In the genomic region with DNA sequence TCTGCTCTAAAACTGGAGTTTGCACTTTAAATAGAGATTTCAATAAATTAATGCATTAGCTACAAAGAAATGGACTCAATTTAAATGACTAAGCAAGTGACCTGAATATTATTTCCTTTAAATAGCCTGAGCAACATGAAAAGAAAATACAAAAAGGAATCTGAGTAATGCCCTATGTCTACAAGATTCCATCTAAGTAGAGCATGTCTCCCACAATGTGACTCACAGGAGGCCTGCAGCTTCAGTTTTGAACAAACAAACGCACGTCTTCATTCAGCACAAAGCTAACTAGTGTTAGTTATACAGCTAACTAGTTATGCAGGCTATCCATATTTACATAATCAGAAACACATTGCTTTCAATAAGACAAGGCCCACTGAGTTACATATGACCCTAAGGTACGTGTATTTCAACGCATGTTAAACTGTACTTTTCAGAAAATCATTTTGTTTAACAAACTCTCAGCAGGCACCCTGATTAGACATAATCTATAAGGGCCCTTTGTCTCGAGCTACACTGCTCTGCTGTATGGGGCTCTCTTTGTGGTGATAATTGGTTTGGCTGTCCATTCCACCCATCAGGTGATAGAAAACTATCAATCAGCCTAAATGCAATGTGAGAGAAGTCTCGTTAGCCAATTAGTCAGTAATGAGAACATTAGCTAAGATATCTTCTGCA, we compare ENCODE assay signal across 10 cellular contexts.
A peak's percentile ranks its signal among the peaks of the same experiment; 100 is the strongest.
DNase-seq lines count a peak whose midpoint lies in the region; ATAC-seq and TF ChIP-seq lines count a peak whose summit lies in the region.
"Had no signal": no experiment of that assay in that cellular context is flagged by ENCODE, and none has a peak within 500 bp of the region (broad histone marks: within the 10 kb centered on the region; RNA-seq: fewer than 3 reads in every experiment).

No MANE protein-coding gene starts in this region.

- TF ChIP-seq EP300 in gastroesophageal sphincter (IDR thresholded peaks at IDR 0.05) = no peak

- H3K27me3 Mint-ChIP-seq in activated T-helper 1 cell treated with anti-CD3 and anti-CD28 coated beads, Interleukin-12 subunit alpha, Interleukin-12 subunit beta, Interleukin-2, Interleukin-4 antibody, amounts not matched to agents 30 ng/mL and 10 ng/mL and 1 ng/mL, durations not matched to agents 14 hours and 24 hours and 36 hours (ENCODE audit: insufficient read depth) = peaks cover 11% of the 10 kb centered on the region

- H3K4me3 Mint-ChIP-seq in activated T-helper 1 cell treated with anti-CD3 and anti-CD28 coated beads, Interleukin-12 subunit alpha, Interleukin-12 subunit beta, Interleukin-2, Interleukin-4 antibody, amounts not matched to agents 30 ng/mL and 10 ng/mL and 1 ng/mL, durations not matched to agents 14 hours and 24 hours and 36 hours = no peak overlapping the region
- H3K4me3 Mint-ChIP-seq: CD4-positive, alpha-beta memory T cell; effector memory CD8-positive, alpha-beta T cell had no signal

- ATAC-seq in gastroesophageal sphincter = peak; percentile 48
- ATAC-seq in upper lobe of right lung = peak; percentile 82
- ATAC-seq: effector memory CD8-positive, alpha-beta T cell had no signal

- no peaks in the 10 kb centered on the region for H3K36me3 Mint-ChIP-seq in activated T-helper 1 cell treated with anti-CD3 and anti-CD28 coated beads, Interleukin-12 subunit alpha, Interleukin-12 subunit beta, Interleukin-2, Interleukin-4 antibody, amounts not matched to agents 30 ng/mL and 10 ng/mL and 1 ng/mL, durations not matched to agents 14 hours and 24 hours and 36 hours (ENCODE audit: low read depth)
- H3K36me3 Mint-ChIP-seq: CD4-positive, alpha-beta memory T cell had no signal

- H3K4me3 ChIP-seq in cardiac muscle cell (no peak overlapping the region), left ventricle myocardium inferior (no peak overlapping the region), adipocyte (ENCODE audit: low read length) (no peak overlapping the region), gastroesophageal sphincter (no peak overlapping the region), upper lobe of right lung (no peak overlapping the region)

- H3K27ac Mint-ChIP-seq in activated T-helper 1 cell treated with anti-CD3 and anti-CD28 coated beads, Interleukin-12 subunit alpha, Interleukin-12 subunit beta, Interleukin-2, Interleukin-4 antibody, amounts not matched to agents 30 ng/mL and 10 ng/mL and 1 ng/mL, durations not matched to agents 14 hours and 24 hours and 36 hours = no peak overlapping the region
- H3K27ac Mint-ChIP-seq: effector memory CD8-positive, alpha-beta T cell had no signal

- H3K4me1 ChIP-seq in cardiac muscle cell (ENCODE audit: low read depth) (peaks cover 34% of the 10 kb centered on the region), left ventricle myocardium inferior (no peaks in the 10 kb centered on the region), adipocyte (ENCODE audit: control insufficient read depth, insufficient read depth, low read length) (peaks cover 6% of the 10 kb centered on the region), gastroesophageal sphincter (peaks cover 0 to 4% (median 0%) of the 10 kb centered on the region in 3 donors), upper lobe of right lung (peaks cover 10% of the 10 kb centered on the region)

- no peak overlapping the region for H3K9ac ChIP-seq in adipocyte (ENCODE audit: low read length)

- no peak for TF ChIP-seq POLR2A in gastroesophageal sphincter (IDR thresholded peaks at IDR 0.05)

- DNase-seq in cardiac muscle cell (ENCODE audit: low read depth in 1 of 2, low spot score in 1 of 2) (peak in 1 of 2 donors; percentile 71), left ventricle myocardium inferior (no peak), adipocyte (ENCODE audit: low read depth) (peak; percentile 85), upper lobe of right lung (no peak), DMS79 treated with DMSO at 0.1 percent for 48 hours (lab: John Stamatoyannopoulos, UW) (no peak)
- DNase-seq in activated CD8-positive, alpha-beta memory T cell treated with anti-CD3 and anti-CD28 coated beads, Interleukin-2, amount 50 U/mL, for 48 hours = no peak
- DNase-seq in activated T-helper 1 cell treated with anti-CD3 and anti-CD28 coated beads, Interleukin-12 subunit alpha, Interleukin-12 subunit beta, Interleukin-2, Interleukin-4 antibody, amounts not matched to agents 30 ng/mL and 10 ng/mL and 1 ng/mL, durations not matched to agents 14 hours and 24 hours and 36 hours (ENCODE audit: low spot score) = no peak
- DNase-seq: CD4-positive, alpha-beta memory T cell; effector memory CD8-positive, alpha-beta T cell had no signal

- no peaks in the 10 kb centered on the region for H3K9me3 Mint-ChIP-seq in activated T-helper 1 cell treated with anti-CD3 and anti-CD28 coated beads, Interleukin-12 subunit alpha, Interleukin-12 subunit beta, Interleukin-2, Interleukin-4 antibody, amounts not matched to agents 30 ng/mL and 10 ng/mL and 1 ng/mL, durations not matched to agents 14 hours and 24 hours and 36 hours
- H3K9me3 Mint-ChIP-seq: effector memory CD8-positive, alpha-beta T cell had no signal

- intact Hi-C loops in left ventricle myocardium inferior (cut with micrococcal nuclease) = no loop called here
- intact Hi-C loops in upper lobe of right lung (cut with DNase I) = no loop called here
- intact Hi-C loops in activated T-helper 1 cell treated with anti-CD3 and anti-CD28 coated beads, Interleukin-12 subunit alpha, Interleukin-12 subunit beta, Interleukin-2, Interleukin-4 antibody, amounts not matched to agents 30 ng/mL and 10 ng/mL and 1 ng/mL, durations not matched to agents 14 hours and 24 hours and 36 hours (cut with micrococcal nuclease) = no loop called here

- H3K36me3 ChIP-seq in cardiac muscle cell (no peaks in the 10 kb centered on the region), left ventricle myocardium inferior (no peaks in the 10 kb centered on the region), adipocyte (ENCODE audit: control insufficient read depth, insufficient read depth, low read length, severe bottlenecking) (no peaks in the 10 kb centered on the region), gastroesophageal sphincter (no peaks in the 10 kb centered on the region), upper lobe of right lung (no peaks in the 10 kb centered on the region)

- WGBS in gastroesophageal sphincter (ENCODE audit: low coverage in 1 of 2), 2 donors = 62 to 72% methylated on average over 6 of the region's 6 CpGs

- H3K9me3 ChIP-seq in cardiac muscle cell (ENCODE audit: low read depth) = no peaks in the 10 kb centered on the region
- no peaks in the 10 kb centered on the region for H3K9me3 ChIP-seq in left ventricle myocardium inferior (replicated peaks)
- no peaks in the 10 kb centered on the region for H3K9me3 ChIP-seq in adipocyte (ENCODE audit: control insufficient read depth, low read length)
- H3K9me3 ChIP-seq in gastroesophageal sphincter = no peaks in the 10 kb centered on the region
- H3K9me3 ChIP-seq in upper lobe of right lung = no peaks in the 10 kb centered on the region

- H3K27ac ChIP-seq in cardiac muscle cell = peak overlapping the region; percentile 9
- H3K27ac ChIP-seq in left ventricle myocardium inferior (replicated peaks) = no peak overlapping the region
- H3K27ac ChIP-seq in gastroesophageal sphincter = peak overlapping the region in 2 of 4 donors; percentile 34 to 48
- no peak overlapping the region for H3K27ac ChIP-seq in upper lobe of right lung

- no peaks in the 10 kb centered on the region for H3K27me3 ChIP-seq in cardiac muscle cell
- H3K27me3 ChIP-seq in left ventricle myocardium inferior (ENCODE audit: low read depth) = no peaks in the 10 kb centered on the region
- H3K27me3 ChIP-seq in adipocyte (replicated peaks; ENCODE audit: control insufficient read depth, insufficient read depth, low read length) = no peaks in the 10 kb centered on the region
- no peaks in the 10 kb centered on the region for H3K27me3 ChIP-seq in gastroesophageal sphincter
- H3K27me3 ChIP-seq in upper lobe of right lung = no peaks in the 10 kb centered on the region

- no peaks in the 10 kb centered on the region for H3K4me1 Mint-ChIP-seq in activated T-helper 1 cell treated with anti-CD3 and anti-CD28 coated beads, Interleukin-12 subunit alpha, Interleukin-12 subunit beta, Interleukin-2, Interleukin-4 antibody, amounts not matched to agents 30 ng/mL and 10 ng/mL and 1 ng/mL, durations not matched to agents 14 hours and 24 hours and 36 hours (ENCODE audit: low read depth)

- TF ChIP-seq CTCF in cardiac muscle cell (IDR thresholded peaks at IDR 0.05; ENCODE audit: low read depth, low read length) (no peak), left ventricle myocardium inferior (IDR thresholded peaks at IDR 0.05; ENCODE audit: borderline replicate concordance) (no peak), gastroesophageal sphincter (IDR thresholded peaks at IDR 0.05) (no peak), upper lobe of right lung (IDR thresholded peaks at IDR 0.05) (no peak)
